ENCODE assay signal across 8 cellular contexts in the genomic region with DNA sequence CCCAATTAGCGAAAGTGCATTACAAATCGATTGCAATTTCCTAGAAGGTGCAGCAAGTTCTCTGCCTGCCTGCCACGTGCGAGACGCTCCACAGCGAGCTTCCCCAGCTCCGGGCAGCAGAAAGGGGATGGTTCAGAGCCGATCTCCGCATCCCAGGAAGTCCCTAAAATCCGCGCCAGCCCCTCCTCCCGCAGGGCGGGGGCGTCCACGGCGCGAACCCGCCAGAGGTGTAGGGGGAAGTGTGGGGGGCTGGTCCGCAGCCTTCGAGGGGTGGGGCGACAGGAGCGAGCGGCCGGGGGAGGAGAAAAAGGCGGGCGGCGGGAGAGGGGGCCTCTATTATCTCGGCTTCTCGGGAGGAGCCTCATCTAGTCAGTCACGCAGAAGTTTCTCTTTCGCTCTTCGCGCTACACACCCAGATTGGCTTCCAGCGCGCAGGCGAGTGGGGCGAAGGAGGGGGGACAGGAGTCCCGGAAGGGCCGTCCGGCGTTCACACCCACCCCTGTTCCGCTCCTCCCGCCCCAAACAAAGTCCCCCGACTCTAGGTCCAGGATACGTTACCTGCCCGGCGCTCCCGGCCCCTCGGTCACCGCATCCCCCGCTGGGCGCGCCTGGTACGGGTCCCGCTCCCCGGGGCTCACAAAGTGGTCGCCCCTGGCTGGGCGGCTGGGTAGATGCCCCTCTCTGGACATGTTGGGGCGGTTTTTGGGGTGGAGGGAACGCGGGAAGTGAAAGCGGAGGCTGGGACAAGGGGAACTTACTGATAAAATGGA. TPM values are rescaled to one million over a fixed set of nuclear protein-coding genes. Genes with fewer than 3 reads are reported as not detected.
DNase-seq lines count a peak whose midpoint lies in the region; ATAC-seq, FAIRE-seq and TF ChIP-seq lines count a peak whose summit lies in the region.

No MANE protein-coding gene starts in this region.

- DNase-seq in AG04449 (ENCODE audit: low read depth, low spot score) = no peak
- peak; percentile 94 for DNase-seq in NCI-H226
- DNase-seq in activated CD4-positive, CD25-positive, alpha-beta regulatory T cell (lab: John Stamatoyannopoulos, UW) = peak; percentile 67 to 76 (median 70)
- DNase-seq in central memory CD4-positive, alpha-beta T cell = peak; percentile 86
- no peak for DNase-seq in keratinocyte (ENCODE audit: low read depth, low spot score)
- DNase-seq in stimulated activated CD4-positive, alpha-beta T cell treated with anti-CD3 and anti-CD28 coated beads, Interleukin-15, amount 100 ng/mL, for 24 hours = peak; percentile 95

- no peaks in the 10 kb centered on the region for H3K9me1 ChIP-seq in keratinocyte (ENCODE audit: control insufficient read depth, extremely low read depth, insufficient read depth, low read length)

- H2AFZ ChIP-seq in keratinocyte (ENCODE audit: control insufficient read depth, low read length) = peak overlapping the region; percentile 87

- peak; percentile 85 for ATAC-seq in GM18907 (IDR thresholded peaks at IDR 0.05; ENCODE audit: unreplicated experiment)
- peak; percentile 79 for ATAC-seq in HG03135 (IDR thresholded peaks at IDR 0.05; ENCODE audit: unreplicated experiment)

- peak overlapping the region; percentile 96 for H3K27ac ChIP-seq in keratinocyte (ENCODE audit: control insufficient read depth, insufficient read depth, low read length)

- no peak for FAIRE-seq in keratinocyte (lab: Jason Lieb, UNC)

- POLR2A ChIA-PET in AG04449 (lab: Yijun Ruan, JAX) = interaction anchor here (0.6 to 2.5 kb wide), 7 partner anchors 8 to 965 kb away, joined by 3 to 10 read pairs (median 4); no protein-coding TSS in a partner anchor

- H3K36me3 ChIP-seq in keratinocyte (ENCODE audit: control insufficient read depth in 2 of 2, extremely low read depth in 1 of 2, insufficient read depth in 2 of 2, low read length in 2 of 2) = no peaks in the 10 kb centered on the region

- peaks cover 21% of the 10 kb centered on the region for H3K4me1 ChIP-seq in keratinocyte (ENCODE audit: control insufficient read depth, extremely low read depth, insufficient read depth, low read length)

- H3K4me3 ChIP-seq in AG04449 (ENCODE audit: low read depth, low read length) = peak overlapping the region; percentile 81
- peak overlapping the region; percentile 88 to 92 (median 88) for H3K4me3 ChIP-seq in keratinocyte (ENCODE audit: control insufficient read depth in 2 of 3, extremely low read depth in 1 of 3, insufficient read depth in 2 of 3, low read depth in 1 of 3, low read length in 3 of 3)

- H4K20me1 ChIP-seq in keratinocyte (ENCODE audit: control insufficient read depth, extremely low read depth, insufficient read depth, low read length) = no peaks in the 10 kb centered on the region

- H3K4me2 ChIP-seq in keratinocyte (ENCODE audit: control insufficient read depth, extremely low read depth, insufficient read depth, low read depth, low read length) = peak overlapping the region; percentile 100

- no peaks in the 10 kb centered on the region for H3K9me3 ChIP-seq in keratinocyte (ENCODE audit: control insufficient read depth, low read depth, low read length)

- no peaks in the 10 kb centered on the region for H3K27me3 ChIP-seq in keratinocyte (ENCODE audit: control insufficient read depth, extremely low read depth, insufficient read depth, low read length)

- H3K79me2 ChIP-seq in keratinocyte (ENCODE audit: control insufficient read depth, insufficient read depth, low read length) = no peaks in the 10 kb centered on the region

- CTCF ChIA-PET in AG04449 (lab: Yijun Ruan, JAX) = interaction anchor here (0.7 to 2.8 kb wide), 6 partner anchors 17 to 249 kb away, joined by 3 to 25 read pairs (median 4); no protein-coding TSS in a partner anchor

- TF ChIP-seq CTCF in AG04449 (IDR thresholded peaks at IDR 0.05; ENCODE audit: insufficient read depth, low read length, missing control alignments) = no peak
- TF ChIP-seq CTCF in keratinocyte (optimal IDR thresholded peaks at IDR 0.05 in 1 of 3, IDR thresholded peaks at IDR 0.05 in 1 of 3, conservative IDR thresholded peaks at IDR 0.05 in 1 of 3; ENCODE audit: extremely low read depth in 1 of 3, insufficient read depth in 2 of 3, low read length in 3 of 3) = no peak

- dilution Hi-C loops in keratinocyte (cut with MboI; ENCODE audit: extremely low pct_ligation_motif_present, low sequenced_read_pairs) = no loop called here

- H3K9ac ChIP-seq in keratinocyte (ENCODE audit: control insufficient read depth, extremely low read depth, insufficient read depth, low read length) = peak overlapping the region; percentile 98

RNA-seq across cellular contexts. Expression of gene NR4A2, which starts 9.1 kb away (rescaled TPM):
- 0.15 to 4.5 TPM (median 3.0 TPM) in 3 replicates for polyA plus RNA-seq in keratinocyte
- 1.3 TPM for polyA plus RNA-seq in keratinocyte (2011; ENCODE audit: low read depth)
- polyA plus RNA-seq in keratinocyte (2011; cell fraction: cytosol; rRNA removed) = 1.3 and 1.7 TPM in 2 replicates
- 37.4 and 49.8 TPM in 2 replicates for polyA plus RNA-seq in keratinocyte (2011; cell fraction: nucleus; rRNA removed)
- polyA plus RNA-seq in keratinocyte (2012; ENCODE audit: low replicate concordance) = 0.24 and 1.8 TPM in 2 replicates
- 0.43 to 10.5 TPM (median 7.9 TPM) in 3 replicates for polyA minus RNA-seq in keratinocyte
- polyA minus RNA-seq in keratinocyte (2011; cell fraction: cytosol; rRNA and poly(A)+ RNA removed) = 1.5 TPM
- 22.5 and 23.8 TPM in 2 replicates for polyA minus RNA-seq in keratinocyte (2011; cell fraction: nucleus; rRNA and poly(A)+ RNA removed)

Comparison
In these comparisons a context has a peak if more than half of its experiments do, and no peak if none do; other contexts are left out.
1. DNase-seq: peak in NCI-H226 (single experiment), activated CD4-positive, CD25-positive, alpha-beta regulatory T cell (4 of 4), central memory CD4-positive, alpha-beta T cell (single experiment) and stimulated activated CD4-positive, alpha-beta T cell treated with anti-CD3 and anti-CD28 coated beads, Interleukin-15, amount 100 ng/mL, for 24 hours (single experiment); none in AG04449 (single experiment) and keratinocyte (single experiment).